ENCODE assay signal across 15 cellular contexts in the genomic region with DNA sequence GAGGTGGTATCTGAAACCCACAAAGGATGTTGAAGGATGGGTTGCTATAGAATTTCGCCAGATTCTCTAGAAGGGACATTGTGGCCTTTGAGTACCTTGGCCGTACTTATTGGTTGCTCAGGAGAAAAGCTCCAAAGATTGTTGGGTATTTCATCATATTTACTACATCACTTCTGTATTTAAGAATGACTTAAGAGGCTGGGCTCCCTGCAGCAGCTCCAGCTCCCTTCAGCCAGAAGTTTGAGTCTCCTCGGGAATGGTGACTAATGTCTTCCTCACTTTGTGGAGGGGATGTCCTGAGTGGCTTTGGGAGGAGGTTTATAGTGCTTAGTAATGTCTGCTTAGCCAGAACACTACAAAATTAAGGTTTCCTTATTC. TPM values are rescaled to one million over a fixed set of nuclear protein-coding genes. Genes with fewer than 3 reads are reported as not detected.
DNase-seq lines count a peak whose midpoint lies in the region; ATAC-seq and TF ChIP-seq lines count a peak whose summit lies in the region.
"Had no signal": no experiment of that assay in that cellular context is flagged by ENCODE, and none has a peak within 500 bp of the region (broad histone marks: within the 10 kb centered on the region; RNA-seq: fewer than 3 reads in every experiment).

No MANE protein-coding gene starts in this region.

- H3K4me3 ChIP-seq in prostate gland = no peak overlapping the region
- H3K4me3 ChIP-seq: adrenal gland, SJSA1, upper lobe of left lung had no signal

- peaks cover 0 to 11% of the 10 kb centered on the region in 2 donors for H3K36me3 ChIP-seq in prostate gland
- H3K36me3 ChIP-seq: SJSA1 had no signal

- ATAC-seq in sciatic nerve (peak; percentile 55), HG03520 (IDR thresholded peaks at IDR 0.05; ENCODE audit: unreplicated experiment) (no peak)
- ATAC-seq: natural killer cell had no signal

- no peak overlapping the region for H3K27ac ChIP-seq in prostate gland
- H3K27ac ChIP-seq: SJSA1 had no signal

- no peak for TF ChIP-seq CTCF in GM13976 (IDR thresholded peaks at IDR 0.05; ENCODE audit: borderline replicate concordance, control extremely low read depth, extremely low read depth, insufficient read depth, missing control alignments)
- TF ChIP-seq CTCF in prostate gland (IDR thresholded peaks at IDR 0.05) = no peak

- no peak for TF ChIP-seq POLR2A in prostate gland (IDR thresholded peaks at IDR 0.05)

- H3K27me3 ChIP-seq in prostate gland (replicated peaks; ENCODE audit: insufficient read depth) = no peaks in the 10 kb centered on the region
- H3K27me3 ChIP-seq: adrenal gland, SJSA1, upper lobe of left lung had no signal

- H3K4me1 ChIP-seq in prostate gland (replicated peaks) = no peaks in the 10 kb centered on the region
- H3K4me1 ChIP-seq: adrenal gland, SJSA1 had no signal

- intact Hi-C loops in sciatic nerve (cut with DNase I) = no loop called here
- intact Hi-C loops in prostate gland (cut with DNase I) = no loop called here

- peak; percentile 82 for DNase-seq in GM04503 (ENCODE audit: low read depth)
- DNase-seq in SKM-1 treated with dmso at 0.1 percent for 144 hours (lab: John Stamatoyannopoulos, UW; ENCODE audit: unreplicated experiment) = peak; percentile 90
- DNase-seq in fibroblast of the conjunctiva (ENCODE audit: low read depth) = peak; percentile 83
- DNase-seq in sciatic nerve (ENCODE audit: low spot score) = no peak
- DNase-seq in GM13976 (ENCODE audit: low spot score) = no peak
- DNase-seq in prostate gland (ENCODE audit: low spot score) = no peak
- DNase-seq in KBM-7 = no peak
- DNase-seq: activated CD4-positive, alpha-beta memory T cell treated with anti-CD3 and anti-CD28 coated beads for 36 hours; adrenal gland; DMS79; natural killer cell; stimulated activated CD4-positive, alpha-beta T cell treated with anti-CD3 and anti-CD28 coated beads, Interleukin-4, amount 100 ng/mL, for 1 hour; upper lobe of left lung had no signal

- 86% methylated on average over 3 of the region's 3 CpGs for WGBS in prostate gland

- in situ Hi-C loops in GM13976 (cut with MboI; ENCODE audit: low sequenced_read_pairs, unreplicated experiment) (no loop called here), KBM-7 (cut with MboI; ENCODE audit: low pct_unique_long_range_greater_than_20kb, low sequenced_read_pairs) (no loop called here)

- H3K9me3 ChIP-seq in prostate gland = no peaks in the 10 kb centered on the region
- H3K9me3 ChIP-seq: adrenal gland, SJSA1, upper lobe of left lung had no signal

RNA-seq across cellular contexts. Expression of a gene that starts 18.1 kb away (rescaled TPM):
- 15.6 TPM for total RNA-seq in sciatic nerve
- total RNA-seq in prostate gland = 10 to 100 TPM in 1 of 2 donors, 1 to 10 TPM in 1; 8.1 to 31.9 TPM

RNA-seq across cellular contexts. Expression of a gene that starts 37.4 kb away (rescaled TPM):
- total RNA-seq in sciatic nerve (131 TPM), prostate gland (100 to 1,000 TPM in 1 of 2 donors, 10 to 100 TPM in 1; 41.4 to 132 TPM)
- total RNA-seq: activated CD4-positive, alpha-beta memory T cell treated with anti-CD3 and anti-CD28 coated beads for 36 hours had no signal

Comparison
In these comparisons a context has a peak if more than half of its experiments do, and no peak if none do; other contexts are left out.
1. DNase-seq: peak in GM04503 (single experiment), SKM-1 treated with dmso at 0.1 percent for 144 hours (single experiment) and fibroblast of the conjunctiva (single experiment); none in sciatic nerve (single experiment), GM13976 (single experiment), prostate gland (single experiment) and KBM-7 (single experiment).